In the genomic region with DNA sequence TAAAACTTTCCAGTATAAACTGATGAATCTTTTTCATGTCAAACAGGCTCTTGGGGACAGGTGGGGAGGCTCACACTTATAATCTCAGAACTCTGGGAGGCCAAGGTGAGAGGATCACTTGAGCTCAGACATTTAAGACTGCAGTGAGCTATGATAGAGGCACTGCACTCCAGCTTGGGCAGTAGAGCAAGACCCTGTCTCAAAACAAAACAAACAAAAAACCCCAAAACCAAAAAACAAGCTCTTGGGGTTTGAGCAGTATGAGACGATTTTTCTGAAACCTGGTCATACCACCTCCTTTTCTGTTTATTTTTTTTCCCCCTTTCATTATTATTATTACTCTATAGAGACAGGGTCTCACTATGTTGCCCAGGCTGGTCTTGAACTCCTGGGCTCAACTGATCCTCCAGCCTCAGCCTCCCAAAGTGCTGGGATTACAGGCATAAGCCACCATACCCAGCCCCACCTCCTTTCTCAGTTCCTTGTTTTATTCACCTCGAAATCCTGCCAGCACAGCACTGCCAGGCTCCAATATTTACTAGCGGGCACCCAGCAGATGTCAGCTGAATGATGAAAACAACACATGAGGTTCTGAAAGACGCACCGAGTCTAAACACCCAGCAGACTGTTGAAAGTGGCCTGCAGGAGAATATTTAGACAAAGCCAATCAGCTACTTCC, we compare ENCODE assay signal across 11 cellular contexts. TPM values are rescaled to one million over a fixed set of nuclear protein-coding genes. Genes with fewer than 3 reads are reported as not detected.
A peak's percentile ranks its signal among the peaks of the same experiment; 100 is the strongest.
DNase-seq lines count a peak whose midpoint lies in the region; ATAC-seq and FAIRE-seq lines count a peak whose summit lies in the region.
"Had no signal": no experiment of that assay in that cellular context is flagged by ENCODE, and none has a peak within 500 bp of the region (broad histone marks: within the 10 kb centered on the region; RNA-seq: fewer than 3 reads in every experiment).

No MANE protein-coding gene starts in this region.

- no peaks in the 10 kb centered on the region for H3K36me3 Mint-ChIP-seq in stimulated activated memory B cell treated with anti-CD40 and anti-IgM and Interleukin-4, amounts not matched to agents 10 μg/mL and 1 μg/mL and 100 μg/mL, for 72 hours

- 77 to 91% (median 85%) methylated on average over 5 of the region's 5 CpGs for WGBS in small intestine, 3 donors

- peak overlapping the region; percentile 67 for H3K27ac Mint-ChIP-seq in stimulated activated memory B cell treated with anti-CD40 and anti-IgM and Interleukin-4, amounts not matched to agents 10 μg/mL and 1 μg/mL and 100 μg/mL, for 72 hours

- peak; percentile 72 for ATAC-seq in GM18868 (IDR thresholded peaks at IDR 0.05; ENCODE audit: unreplicated experiment)
- ATAC-seq in GM21723 (IDR thresholded peaks at IDR 0.05; ENCODE audit: unreplicated experiment): peak; percentile 62
- ATAC-seq in HG03520 (IDR thresholded peaks at IDR 0.05; ENCODE audit: unreplicated experiment): peak; percentile 56
- peak; percentile 65 for ATAC-seq in stimulated activated memory B cell treated with anti-CD40 and anti-IgM and Interleukin-4, amounts not matched to agents 10 μg/mL and 1 μg/mL and 100 μg/mL, for 72 hours
- ATAC-seq: body of pancreas had no signal

- DNase-seq in stimulated activated CD4-positive, alpha-beta T cell treated with anti-CD3 and anti-CD28 coated beads, Interleukin-2, amount 100 ng/mL, for 48 hours: no peak
- DNase-seq in small intestine (no peak), SW480 (ENCODE audit: low spot score) (no peak)
- DNase-seq: body of pancreas, DMS53, NCI-H1417 treated with DMSO at 0.1 percent for 48 hours, T1000 had no signal

- no peaks in the 10 kb centered on the region for H3K36me3 ChIP-seq in small intestine (ENCODE audit: control insufficient read depth in 2 of 2, insufficient read depth in 2 of 2, low read length in 2 of 2)

- H3K9me3 ChIP-seq in small intestine (ENCODE audit: control insufficient read depth, low read depth): no peaks in the 10 kb centered on the region
- H3K9me3 ChIP-seq: body of pancreas had no signal

- H3K27me3 ChIP-seq in small intestine (ENCODE audit: control insufficient read depth in 2 of 2, insufficient read depth in 2 of 2, low read length in 2 of 2): no peaks in the 10 kb centered on the region
- H3K27me3 ChIP-seq: body of pancreas had no signal

- H3K9me3 Mint-ChIP-seq in stimulated activated memory B cell treated with anti-CD40 and anti-IgM and Interleukin-4, amounts not matched to agents 10 μg/mL and 1 μg/mL and 100 μg/mL, for 72 hours: peaks cover 2% of the 10 kb centered on the region

- FAIRE-seq in small intestine (lab: Jason Lieb, UNC): no peak

- H3K4me1 Mint-ChIP-seq in stimulated activated memory B cell treated with anti-CD40 and anti-IgM and Interleukin-4, amounts not matched to agents 10 μg/mL and 1 μg/mL and 100 μg/mL, for 72 hours: peaks cover 20% of the 10 kb centered on the region

- H3K4me1 ChIP-seq in small intestine (ENCODE audit: control insufficient read depth in 2 of 2, insufficient read depth in 1 of 2, low read depth in 1 of 2, low read length in 1 of 2): no peaks in the 10 kb centered on the region
- H3K4me1 ChIP-seq: body of pancreas had no signal

- H3K4me3 Mint-ChIP-seq in stimulated activated memory B cell treated with anti-CD40 and anti-IgM and Interleukin-4, amounts not matched to agents 10 μg/mL and 1 μg/mL and 100 μg/mL, for 72 hours: no peak overlapping the region

- no peak overlapping the region for H3K4me3 ChIP-seq in small intestine (ENCODE audit: low read depth in 1 of 2, low read length in 2 of 2)
- H3K4me3 ChIP-seq: body of pancreas had no signal

- H3K27ac ChIP-seq in small intestine (ENCODE audit: low read depth in 1 of 2, low read length in 1 of 2): no peak overlapping the region
- H3K27ac ChIP-seq: body of pancreas had no signal

- no peaks in the 10 kb centered on the region for H3K27me3 Mint-ChIP-seq in stimulated activated memory B cell treated with anti-CD40 and anti-IgM and Interleukin-4, amounts not matched to agents 10 μg/mL and 1 μg/mL and 100 μg/mL, for 72 hours

RNA-seq across cellular contexts. Expression of a gene that starts 19.5 kb away (rescaled TPM):
- polyA plus RNA-seq in small intestine: 1 to 10 TPM; 7.6 to 8.5 (median 8.3) TPM
